ENCODE assay signal across 9 cellular contexts in genomic region chr14:92785601-92786426, GRCh38. TPM values are rescaled to one million over a fixed set of nuclear protein-coding genes. Genes with fewer than 3 reads are reported as not detected.
A peak's percentile ranks its signal among the peaks of the same experiment; 100 is the strongest.
DNase-seq lines count a peak whose midpoint lies in the region; ATAC-seq and TF ChIP-seq lines count a peak whose summit lies in the region.
"Had no signal": no experiment of that assay in that cellular context is flagged by ENCODE, and none has a peak within 500 bp of the region (broad histone marks: within the 10 kb centered on the region; RNA-seq: fewer than 3 reads in every experiment).

No MANE protein-coding gene starts in this region.

- TF ChIP-seq CTCF in HFFc6 (IDR thresholded peaks at IDR 0.05) (peak; percentile 53), stomach (IDR thresholded peaks at IDR 0.05) (no peak)

- peak overlapping the region; percentile 94 for H3K27ac Mint-ChIP-seq in HFFc6

- peaks cover 31% of the 10 kb centered on the region for H3K4me1 Mint-ChIP-seq in HFFc6 (ENCODE audit: low read depth)

- H3K36me3 Mint-ChIP-seq in HFFc6 (ENCODE audit: low read depth), result peaks cover 27% of the 10 kb centered on the region

- peaks cover 35% of the 10 kb centered on the region for H3K9me3 Mint-ChIP-seq in HFFc6

- H3K9ac ChIP-seq in adipocyte (ENCODE audit: low read length), result peak overlapping the region; percentile 69

- H3K27me3 ChIP-seq in adipocyte (replicated peaks; ENCODE audit: control insufficient read depth, insufficient read depth, low read length), result no peaks in the 10 kb centered on the region
- no peaks in the 10 kb centered on the region for H3K27me3 ChIP-seq in stomach

- peaks cover 3% of the 10 kb centered on the region for H3K27me3 Mint-ChIP-seq in HFFc6 (ENCODE audit: insufficient read depth)

- H3K27ac ChIP-seq in stomach, result peak overlapping the region; percentile 56 to 84 (median 68)
- H3K27ac ChIP-seq: prostate gland had no signal

- peaks cover 19% of the 10 kb centered on the region for H3K9me3 ChIP-seq in adipocyte (ENCODE audit: control insufficient read depth, low read length)
- H3K9me3 ChIP-seq in stomach, result peaks cover 0 to 20% (median 9%) of the 10 kb centered on the region in 4 donors
- H3K9me3 ChIP-seq: prostate gland had no signal

- no peaks in the 10 kb centered on the region for H3K36me3 ChIP-seq in adipocyte (ENCODE audit: control insufficient read depth, insufficient read depth, low read length, severe bottlenecking)
- no peaks in the 10 kb centered on the region for H3K36me3 ChIP-seq in stomach
- H3K36me3 ChIP-seq: prostate gland had no signal

- ATAC-seq in GM19035 (IDR thresholded peaks at IDR 0.05; ENCODE audit: unreplicated experiment) (no peak), HG02588 (IDR thresholded peaks at IDR 0.05; ENCODE audit: unreplicated experiment) (no peak), GM21717 (IDR thresholded peaks at IDR 0.05; ENCODE audit: unreplicated experiment) (no peak)

- no peak for TF ChIP-seq POLR2A in stomach (IDR thresholded peaks at IDR 0.05)

- DNase-seq in HFFc6 (peak; percentile 78), adipocyte (ENCODE audit: low read depth) (peak; percentile 69), hepatic stellate cell (ENCODE audit: low spot score) (peak; percentile 67), stomach (peak; percentile 55)
- DNase-seq in stimulated activated CD4-positive, alpha-beta T cell treated with anti-CD3 and anti-CD28 coated beads, Interleukin-4, amount 100 ng/mL, for 24 hours, result no peak

- H3K4me1 ChIP-seq in adipocyte (ENCODE audit: control insufficient read depth, insufficient read depth, low read length), result peaks cover 15% of the 10 kb centered on the region
- peaks cover 11 to 31% (median 23%) of the 10 kb centered on the region in 4 donors for H3K4me1 ChIP-seq in stomach
- H3K4me1 ChIP-seq: prostate gland had no signal

- no peak for TF ChIP-seq EP300 in stomach (IDR thresholded peaks at IDR 0.05)

- H3K4me3 ChIP-seq in adipocyte (ENCODE audit: low read length), result peak overlapping the region; percentile 72
- no peak overlapping the region for H3K4me3 ChIP-seq in stomach
- H3K4me3 ChIP-seq: prostate gland had no signal

- WGBS in stomach, 5 donors, result 30 to 55% (median 40%) methylated on average over 7 of the region's 7 CpGs

- peak overlapping the region; percentile 50; the same call in 1 of the 2 replicates for H3K4me3 Mint-ChIP-seq in HFFc6

- intact Hi-C loops in stomach (cut with DNase I; ENCODE audit: low total_unique reads), result no loop called here

RNA-seq across cellular contexts. Expression of gene GOLGA5, which starts 8.3 kb away (rescaled TPM):
- total RNA-seq in HFFc6 (2021; fragmentation: NEBNext Ultra II Directional; extraction: Animal tissue kit (Norgen Biotek cat#: 25700)), result 10 to 100 TPM; 41.1 to 50.7 (median 48.3) TPM
- 10 to 100 TPM; 17.4 to 43.3 (median 30.3) TPM for total RNA-seq in stomach
- 10 to 100 TPM; 23.6 to 59.9 (median 41.2) TPM for polyA plus RNA-seq in stomach

RNA-seq across cellular contexts. Expression of gene LGMN, which starts 37.4 kb away (rescaled TPM):
- 10 to 100 TPM; 37.0 to 57.3 (median 43.3) TPM for total RNA-seq in HFFc6 (2021; fragmentation: NEBNext Ultra II Directional; extraction: Animal tissue kit (Norgen Biotek cat#: 25700))
- total RNA-seq in stomach, result 100 to 1,000 TPM in 2 of 5 donors, 10 to 100 TPM in 2, 1 to 10 TPM in 1; 8.2 to 142 (median 56.4) TPM
- 10 to 100 TPM; 35.0 to 62.9 (median 43.7) TPM for polyA plus RNA-seq in stomach
